Comparison of ENCODE assay signal across 32 cellular contexts in the genomic region with DNA sequence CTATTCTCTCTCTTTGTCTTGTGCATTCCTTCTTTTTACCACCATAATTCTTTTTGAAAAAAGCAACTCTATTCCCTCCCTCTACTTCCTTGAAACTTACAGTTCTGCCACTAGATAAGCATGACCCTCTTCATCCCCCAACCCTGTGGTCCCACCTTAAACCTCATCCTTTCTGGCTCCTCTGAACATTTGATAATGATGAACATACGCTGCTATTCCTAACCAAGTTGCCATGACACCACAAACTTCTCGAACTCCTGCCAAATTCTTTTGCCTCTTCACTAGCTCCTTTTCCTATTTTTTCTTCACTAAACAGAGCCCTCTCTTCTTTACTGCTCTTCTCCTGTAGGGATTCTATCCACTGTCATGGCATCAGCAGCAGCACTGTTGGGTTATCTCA.
"Had no signal": no experiment of that assay in that cellular context is flagged by ENCODE, and none has a peak within 500 bp of the region (broad histone marks: within the 10 kb centered on the region; RNA-seq: fewer than 3 reads in every experiment).

No MANE protein-coding gene starts in this region.

- H3K27ac Mint-ChIP-seq: activated CD4-positive, alpha-beta memory T cell treated with anti-CD3 and anti-CD28 coated beads for 36 hours; activated CD4-positive, alpha-beta T cell treated with anti-CD3 and anti-CD28 coated beads for 36 hours; activated T-helper 17 cell treated with anti-CD3 and anti-CD28 coated beads, Interleukin-2, amount 50 U/mL, for 72 hours; immature natural killer cell; mesothelial cell of epicardium; naive thymus-derived CD4-positive, alpha-beta T cell; stimulated activated memory B cell treated with anti-CD40 and anti-IgM and Interleukin-4, amounts not matched to agents 10 μg/mL and 1 μg/mL and 100 μg/mL, for 72 hours; stimulated activated naive CD8-positive, alpha-beta T cell treated with anti-CD3 and anti-CD28 coated beads, Interleukin-15, amount 100 ng/mL, for 72 hours; T-helper 2 cell treated with Interferon-gamma antibody and Interleukin-4, amounts not matched to agents 5 μg/mL and 100 μg/mL, for 36 hours had no signal

- H3K27me3 ChIP-seq: foreskin keratinocyte, heart left ventricle, sigmoid colon, thyroid gland, upper lobe of right lung had no signal

- DNase-seq: activated CD4-positive, alpha-beta memory T cell treated with anti-CD3 and anti-CD28 coated beads for 36 hours; activated CD4-positive, alpha-beta T cell treated with anti-CD3 and anti-CD28 coated beads for 36 hours; activated CD4-positive, CD25-positive, alpha-beta regulatory T cell; activated gamma-delta T cell treated with Interleukin-2 at 50 U/mL for 16 hours; activated naive CD4-positive, alpha-beta T cell treated with anti-CD3 and anti-CD28 coated beads, Interleukin-2, amount 50 U/mL, for 16 hours; activated T-cell treated with anti-CD3 and anti-CD28 coated beads, Interleukin-2, amount 50 U/mL, for 4 hours; dermis blood vessel endothelial cell; effector CD8-positive, alpha-beta T cell; foreskin keratinocyte; heart left ventricle; hypothalamus; immature natural killer cell; kidney; left colon; naive thymus-derived CD4-positive, alpha-beta T cell; pancreas; psoas muscle; sigmoid colon; stimulated activated CD4-positive, alpha-beta T cell treated with anti-CD3 and anti-CD28 coated beads, Interleukin-1b, Interleukin-23, amount 100 ng/mL, for 48 hours; stimulated activated CD4-positive, alpha-beta T cell treated with anti-CD3 and anti-CD28 coated beads, Interleukin-4, amount 100 ng/mL, for 4 hours; stimulated activated CD8-positive, alpha-beta memory T cell treated with anti-CD3 and anti-CD28 coated beads, Interleukin-4, amount 100 ng/mL, for 48 hours; stimulated activated naive CD8-positive, alpha-beta T cell treated with anti-CD3 and anti-CD28 coated beads, Interleukin-15, amount 100 ng/mL, for 72 hours; T-helper 1 cell; thyroid gland; upper lobe of right lung had no signal

- H3K27ac ChIP-seq: epithelial cell of prostate, foreskin keratinocyte, heart left ventricle, pancreas, psoas muscle, sigmoid colon, thyroid gland, upper lobe of right lung had no signal

- H3K27me3 Mint-ChIP-seq: activated CD4-positive, alpha-beta memory T cell treated with anti-CD3 and anti-CD28 coated beads for 36 hours; activated T-helper 17 cell treated with anti-CD3 and anti-CD28 coated beads, Interleukin-2, amount 50 U/mL, for 72 hours had no signal

- H3K4me1 Mint-ChIP-seq: activated T-helper 17 cell treated with anti-CD3 and anti-CD28 coated beads, Interleukin-2, amount 50 U/mL, for 72 hours; central memory CD8-positive, alpha-beta T cell; immature natural killer cell; mesothelial cell of epicardium; stimulated activated memory B cell treated with anti-CD40 and anti-IgM and Interleukin-4, amounts not matched to agents 10 μg/mL and 1 μg/mL and 100 μg/mL, for 72 hours had no signal

- ATAC-seq: activated CD4-positive, alpha-beta T cell treated with anti-CD3 and anti-CD28 coated beads for 36 hours; activated T-cell treated with anti-CD3 and anti-CD28 coated beads, Interleukin-2, amount 50 U/mL, for 4 hours; activated T-helper 17 cell treated with anti-CD3 and anti-CD28 coated beads, Interleukin-2, amount 50 U/mL, for 72 hours; foreskin keratinocyte; heart left ventricle; left colon; naive thymus-derived CD4-positive, alpha-beta T cell; pancreas; psoas muscle; stimulated activated naive CD8-positive, alpha-beta T cell treated with anti-CD3 and anti-CD28 coated beads, Interleukin-15, amount 100 ng/mL, for 72 hours; upper lobe of right lung had no signal

- H3K4me3 Mint-ChIP-seq: activated CD4-positive, alpha-beta memory T cell treated with anti-CD3 and anti-CD28 coated beads for 36 hours; activated CD4-positive, alpha-beta T cell treated with anti-CD3 and anti-CD28 coated beads for 36 hours; activated T-cell treated with anti-CD3 and anti-CD28 coated beads, Interleukin-2, amount 50 U/mL, for 4 hours; activated T-helper 17 cell treated with anti-CD3 and anti-CD28 coated beads, Interleukin-2, amount 50 U/mL, for 72 hours; central memory CD8-positive, alpha-beta T cell; immature natural killer cell; mesothelial cell of epicardium; naive thymus-derived CD4-positive, alpha-beta T cell; stimulated activated memory B cell treated with anti-CD40 and anti-IgM and Interleukin-4, amounts not matched to agents 10 μg/mL and 1 μg/mL and 100 μg/mL, for 72 hours; stimulated activated naive CD8-positive, alpha-beta T cell treated with anti-CD3 and anti-CD28 coated beads, Interleukin-15, amount 100 ng/mL, for 72 hours; T-helper 2 cell treated with Interferon-gamma antibody and Interleukin-4, amounts not matched to agents 5 μg/mL and 100 μg/mL, for 36 hours had no signal

- H3K4me1 ChIP-seq: foreskin keratinocyte, pancreas, psoas muscle, sigmoid colon, thyroid gland, upper lobe of right lung had no signal

- H3K36me3 Mint-ChIP-seq: activated CD4-positive, alpha-beta memory T cell treated with anti-CD3 and anti-CD28 coated beads for 36 hours; immature natural killer cell; mesothelial cell of epicardium; stimulated activated memory B cell treated with anti-CD40 and anti-IgM and Interleukin-4, amounts not matched to agents 10 μg/mL and 1 μg/mL and 100 μg/mL, for 72 hours had no signal

- H3K9me3 ChIP-seq: heart left ventricle, pancreas, psoas muscle, sigmoid colon, thyroid gland, upper lobe of right lung had no signal

- H3K9me3 Mint-ChIP-seq: activated CD4-positive, alpha-beta memory T cell treated with anti-CD3 and anti-CD28 coated beads for 36 hours; activated T-cell treated with anti-CD3 and anti-CD28 coated beads, Interleukin-2, amount 50 U/mL, for 4 hours; activated T-helper 17 cell treated with anti-CD3 and anti-CD28 coated beads, Interleukin-2, amount 50 U/mL, for 72 hours; central memory CD8-positive, alpha-beta T cell; immature natural killer cell; mesothelial cell of epicardium; naive thymus-derived CD4-positive, alpha-beta T cell; stimulated activated memory B cell treated with anti-CD40 and anti-IgM and Interleukin-4, amounts not matched to agents 10 μg/mL and 1 μg/mL and 100 μg/mL, for 72 hours; stimulated activated naive CD8-positive, alpha-beta T cell treated with anti-CD3 and anti-CD28 coated beads, Interleukin-15, amount 100 ng/mL, for 72 hours; T-helper 2 cell treated with Interferon-gamma antibody and Interleukin-4, amounts not matched to agents 5 μg/mL and 100 μg/mL, for 36 hours had no signal

- H3K36me3 ChIP-seq: heart left ventricle, pancreas, sigmoid colon, thyroid gland, upper lobe of right lung had no signal

- H3K4me3 ChIP-seq: heart left ventricle, pancreas, psoas muscle, sigmoid colon, smooth muscle cell, thyroid gland, upper lobe of right lung had no signal
